Comparison of ENCODE assay signal across 9 cellular contexts in the genomic region with DNA sequence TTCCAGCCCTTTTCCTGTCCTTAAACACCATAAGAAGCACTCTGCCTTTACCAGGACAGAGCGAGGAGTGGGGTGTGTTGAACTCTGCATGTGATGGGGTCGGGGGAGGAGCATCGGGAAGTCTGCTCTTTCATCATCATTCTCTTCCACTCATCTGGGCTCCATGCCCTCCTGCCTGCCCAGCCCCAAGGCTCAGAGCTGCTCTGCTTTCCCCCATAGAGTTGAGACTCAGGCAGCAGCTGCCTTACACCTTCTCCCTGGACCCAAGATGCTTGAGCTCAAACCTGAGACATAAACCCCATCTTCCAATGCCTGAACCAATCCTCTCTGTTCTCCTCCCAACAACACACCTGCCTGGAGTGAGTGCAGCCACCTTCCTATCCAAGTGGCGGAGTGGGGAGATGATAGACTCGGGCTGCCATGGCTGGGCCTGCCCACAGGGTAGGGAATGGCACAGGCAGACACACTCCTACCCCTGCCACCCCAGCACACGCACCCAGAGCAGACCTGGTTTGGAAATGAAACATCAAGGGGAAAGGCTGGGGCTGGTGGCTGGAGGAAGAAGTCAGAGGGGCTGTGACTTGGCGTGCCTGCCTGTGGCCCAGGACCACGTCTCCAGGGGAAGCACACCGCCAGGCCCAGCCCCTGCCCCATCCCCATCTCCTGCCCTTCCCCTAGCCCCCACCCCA. TPM values are rescaled to one million over a fixed set of nuclear protein-coding genes. Genes with fewer than 3 reads are reported as not detected.
DNase-seq lines count a peak whose midpoint lies in the region; ATAC-seq and TF ChIP-seq lines count a peak whose summit lies in the region.
"Had no signal": no experiment of that assay in that cellular context is flagged by ENCODE, and none has a peak within 500 bp of the region (broad histone marks: within the 10 kb centered on the region; RNA-seq: fewer than 3 reads in every experiment).

No MANE protein-coding gene starts in this region.

- intact Hi-C loops in head of caudate nucleus (cut with DNase I), result no loop called here

- WGBS in smooth muscle cell (ENCODE audit: low lambda C conversion rate), result 84% methylated on average over 9 of the region's 9 CpGs

- no peaks in the 10 kb centered on the region for H3K4me1 ChIP-seq in smooth muscle cell (ENCODE audit: low read depth)

- no peak overlapping the region for H2AFZ ChIP-seq in smooth muscle cell (ENCODE audit: low read depth)

- peak overlapping the region; percentile 7 for H3K4me2 ChIP-seq in smooth muscle cell

- ATAC-seq in HG02870 (IDR thresholded peaks at IDR 0.05; ENCODE audit: unreplicated experiment), result no peak

- no peak overlapping the region for H3K4me3 ChIP-seq in smooth muscle cell

- no peaks in the 10 kb centered on the region for H3K36me3 ChIP-seq in smooth muscle cell (ENCODE audit: low read depth)

- H3K27me3 ChIP-seq in smooth muscle cell (ENCODE audit: low read depth), result no peaks in the 10 kb centered on the region

- no peaks in the 10 kb centered on the region for H3K9me3 ChIP-seq in smooth muscle cell (replicated peaks; ENCODE audit: low read depth)

- H3K79me2 ChIP-seq in smooth muscle cell (ENCODE audit: low read depth), result no peaks in the 10 kb centered on the region

- no peaks in the 10 kb centered on the region for H4K20me1 ChIP-seq in smooth muscle cell (ENCODE audit: low read depth)

- H3K27ac ChIP-seq in smooth muscle cell (ENCODE audit: low read depth), result no peak overlapping the region
- H3K27ac ChIP-seq: VCaP had no signal

- TF ChIP-seq CTCF in smooth muscle cell (IDR thresholded peaks at IDR 0.05; ENCODE audit: borderline replicate concordance, insufficient read depth, poor library complexity, severe bottlenecking), result no peak

- DNase-seq in NCI-H510A treated with DMSO at 0.1 percent for 48 hours (lab: John Stamatoyannopoulos, UW) (peak; percentile 36), NCI-H510A (lab: John Stamatoyannopoulos, UW) (no peak), head of caudate nucleus (peak in 38 of 42 donors; percentile 48 to 88 (median 70)), smooth muscle cell (lab: John Stamatoyannopoulos, UW; ENCODE audit: unreplicated experiment) (no peak), NCI-H526 treated with DMSO at 0.1 percent for 48 hours (lab: John Stamatoyannopoulos, UW) (no peak), GM19238 (ENCODE audit: insufficient read length, low spot score) (no peak)
- DNase-seq in activated CD8-positive, alpha-beta memory T cell treated with anti-CD3 and anti-CD28 coated beads, Interleukin-2, amount 50 U/mL, for 48 hours, result peak; percentile 62

- H3K9ac ChIP-seq in smooth muscle cell (ENCODE audit: low read depth), result no peak overlapping the region

- no peaks in the 10 kb centered on the region for H3F3A ChIP-seq in smooth muscle cell (ENCODE audit: low read depth)

RNA-seq across cellular contexts. Expression of gene TFEB, which starts 28.4 kb away (rescaled TPM):
- total RNA-seq in smooth muscle cell, result 3.3 and 15.7 TPM in 2 replicates
- polyA plus RNA-seq in smooth muscle cell, result 15.3 and 18.2 TPM in 2 replicates

RNA-seq across cellular contexts. Expression of gene PGC, which starts 40.2 kb away (rescaled TPM):
- total RNA-seq in smooth muscle cell, result not detected in 2 replicates
- not detected in 2 replicates for polyA plus RNA-seq in smooth muscle cell

Comparison
In these comparisons a context has a peak if more than half of its experiments do, and no peak if none do; other contexts are left out.
1. DNase-seq: peak in NCI-H510A treated with DMSO at 0.1 percent for 48 hours (single experiment), activated CD8-positive, alpha-beta memory T cell treated with anti-CD3 and anti-CD28 coated beads, Interleukin-2, amount 50 U/mL, for 48 hours (single experiment) and head of caudate nucleus (38 of 42); none in NCI-H510A (single experiment), smooth muscle cell (single experiment), NCI-H526 treated with DMSO at 0.1 percent for 48 hours (single experiment) and GM19238 (single experiment).